Comparison of ENCODE assay signal across 8 cellular contexts in the genomic region with DNA sequence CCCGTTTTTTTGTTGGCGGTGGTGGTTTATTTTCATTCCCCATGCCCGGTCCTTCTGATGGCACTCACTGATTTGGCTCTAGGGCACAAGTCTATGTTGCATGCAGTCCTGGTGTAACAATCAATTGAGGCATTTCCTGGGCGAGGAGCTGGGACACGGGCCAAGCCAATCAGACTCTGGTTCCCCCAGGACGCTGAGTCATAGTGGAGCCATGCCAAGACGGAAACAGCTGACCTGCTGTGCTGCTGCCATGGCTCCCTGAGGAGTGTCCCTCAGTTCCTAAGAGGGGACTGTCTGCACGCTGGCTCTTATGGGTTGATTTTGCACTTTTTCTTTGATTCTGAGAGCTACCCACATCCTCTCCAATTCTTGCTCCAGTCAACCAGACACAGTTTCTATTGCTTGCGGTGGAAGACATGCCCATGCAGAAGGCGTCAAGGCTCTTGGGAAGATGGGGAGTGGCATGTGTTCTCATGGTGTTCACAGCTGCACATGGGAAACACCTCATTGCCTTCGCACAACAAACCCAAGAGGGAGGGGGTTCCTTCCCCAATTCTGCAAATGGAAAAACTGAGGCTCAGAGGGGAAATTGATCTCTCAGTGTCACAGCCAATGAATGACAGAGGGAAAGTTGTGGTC. TPM values are rescaled to one million over a fixed set of nuclear protein-coding genes. Genes with fewer than 3 reads are reported as not detected.
DNase-seq lines count a peak whose midpoint lies in the region; ATAC-seq and TF ChIP-seq lines count a peak whose summit lies in the region.

No MANE protein-coding gene starts in this region.

- peaks cover 52% of the 10 kb centered on the region for H3K4me1 ChIP-seq in left ventricle myocardium inferior
- H3K4me1 ChIP-seq in Karpas-422 (ENCODE audit: low read length) = no peaks in the 10 kb centered on the region

- H3K4me3 Mint-ChIP-seq in type B pancreatic cell = peak overlapping the region; percentile 58

- H4K20me1 ChIP-seq in Karpas-422 (ENCODE audit: insufficient read depth, low read depth, low read length) = no peaks in the 10 kb centered on the region

- H3K4me3 ChIP-seq in left ventricle myocardium inferior (no peak overlapping the region), Karpas-422 (ENCODE audit: low read length) (no peak overlapping the region)

- DNase-seq in ACHN = peak; percentile 89
- peak; percentile 94 for DNase-seq in LHCN-M2 (ENCODE audit: low read depth)
- DNase-seq in SW480 (ENCODE audit: low spot score) = peak; percentile 91
- DNase-seq in left ventricle myocardium inferior = peak; percentile 82
- no peak for DNase-seq in type B pancreatic cell (ENCODE audit: extremely low spot score, unreplicated experiment)
- no peak for DNase-seq in Karpas-422

- peaks cover 6% of the 10 kb centered on the region for H3K4me1 Mint-ChIP-seq in type B pancreatic cell (ENCODE audit: unreplicated experiment)

- H3K9me3 ChIP-seq in left ventricle myocardium inferior (replicated peaks) = no peaks in the 10 kb centered on the region
- no peaks in the 10 kb centered on the region for H3K9me3 ChIP-seq in Karpas-422 (ENCODE audit: low read length)

- H3K9me3 Mint-ChIP-seq in type B pancreatic cell = peaks cover 4% of the 10 kb centered on the region

- H3K27ac ChIP-seq in left ventricle myocardium inferior (replicated peaks) (peak overlapping the region; percentile 68), Karpas-422 (ENCODE audit: low read length) (no peak overlapping the region)

- H3K9me2 ChIP-seq in Karpas-422 (replicated peaks; ENCODE audit: insufficient read depth, low read length) = no peaks in the 10 kb centered on the region

- H3K9ac ChIP-seq in Karpas-422 (ENCODE audit: low read length) = no peak overlapping the region

- ATAC-seq in HG03175 (IDR thresholded peaks at IDR 0.05; ENCODE audit: unreplicated experiment) (no peak), HG02623 (IDR thresholded peaks at IDR 0.05; ENCODE audit: unreplicated experiment) (no peak)

- H3K79me2 ChIP-seq in Karpas-422 (ENCODE audit: low read length) = no peaks in the 10 kb centered on the region

- H3K27ac Mint-ChIP-seq in type B pancreatic cell = peak overlapping the region; percentile 75

- TF ChIP-seq CTCF in left ventricle myocardium inferior (IDR thresholded peaks at IDR 0.05; ENCODE audit: borderline replicate concordance) = no peak
- TF ChIP-seq CTCF in type B pancreatic cell (conservative IDR thresholded peaks at IDR 0.05) = no peak

- intact Hi-C loops in left ventricle myocardium inferior (cut with micrococcal nuclease) = no loop called here

- no peak overlapping the region for H3K4me2 ChIP-seq in Karpas-422 (ENCODE audit: low read depth, low read length, poor library complexity, severe bottlenecking)

- in situ Hi-C loops in ACHN (cut with HindIII; ENCODE audit: low pct_ligation_motif_present, low pct_unique_long_range_greater_than_20kb, low sequenced_read_pairs) = no loop called here

- no peaks in the 10 kb centered on the region for H3K36me3 ChIP-seq in left ventricle myocardium inferior
- no peaks in the 10 kb centered on the region for H3K36me3 ChIP-seq in Karpas-422 (ENCODE audit: insufficient read depth, low read length)

- peaks cover 8% of the 10 kb centered on the region for H3K27me3 ChIP-seq in left ventricle myocardium inferior (ENCODE audit: low read depth)
- H3K27me3 ChIP-seq in Karpas-422 (ENCODE audit: low read length) = no peaks in the 10 kb centered on the region

- peaks cover 17% of the 10 kb centered on the region for H3K27me3 Mint-ChIP-seq in type B pancreatic cell

- H2AFZ ChIP-seq in Karpas-422 (ENCODE audit: low read length) = no peak overlapping the region

- H3K36me3 Mint-ChIP-seq in type B pancreatic cell = no peaks in the 10 kb centered on the region

RNA-seq across cellular contexts. Expression of a gene that starts 28.4 kb away (rescaled TPM):
- total RNA-seq in LHCN-M2 (2014; rRNA removed) (0.11 TPM in 1 of 2 replicates, not detected in the other), left ventricle myocardium inferior (24.3 TPM), type B pancreatic cell (ENCODE audit: low replicate concordance) (5.0 and 10.2 TPM in 2 replicates)
- polyA plus RNA-seq in LHCN-M2 (2012) = 1.4 TPM
- not detected in 2 replicates for total RNA-seq in Karpas-422 (2014; rRNA removed; shearing (Covaris generic); ENCODE audit: low replicate concordance)

Comparison
In these comparisons a context has a peak if more than half of its experiments do, and no peak if none do; other contexts are left out.
1. DNase-seq: peak in ACHN (single experiment), LHCN-M2 (single experiment), SW480 (single experiment) and left ventricle myocardium inferior (single experiment); none in type B pancreatic cell (single experiment) and Karpas-422 (single experiment).